Comparison of ENCODE assay signal across 21 cellular contexts in genomic region chr1:3654549-3655281, GRCh38. TPM values are rescaled to one million over a fixed set of nuclear protein-coding genes. Genes with fewer than 3 reads are reported as not detected.
A peak's percentile ranks its signal among the peaks of the same experiment; 100 is the strongest.
DNase-seq lines count a peak whose midpoint lies in the region; ATAC-seq, FAIRE-seq and TF ChIP-seq lines count a peak whose summit lies in the region.
"Had no signal": no experiment of that assay in that cellular context is flagged by ENCODE, and none has a peak within 500 bp of the region (broad histone marks: within the 10 kb centered on the region; RNA-seq: fewer than 3 reads in every experiment).

No MANE protein-coding gene starts in this region.

- no peak for TF ChIP-seq POLR2A in spleen (IDR thresholded peaks at IDR 0.05)

- H3K27ac ChIP-seq in kidney (ENCODE audit: low read depth in 2 of 2, low read length in 2 of 2) (no peak overlapping the region), spleen (no peak overlapping the region)

- FAIRE-seq in GM19239 (lab: Jason Lieb, UNC) (peak; percentile 21), kidney (lab: Jason Lieb, UNC) (no peak)
- FAIRE-seq: G401.6, H1 had no signal

- H3K9me3 Mint-ChIP-seq in glutamatergic neuron (ENCODE audit: unreplicated experiment): peaks cover 12% of the 10 kb centered on the region
- H3K9me3 Mint-ChIP-seq: IgD-negative memory B cell had no signal

- 90 to 93% (median 93%) methylated on average over 21 to 22 of the region's 22 CpGs for WGBS in spleen, 5 donors

- intact Hi-C loops in kidney (cut with DNase I): no loop called here
- intact Hi-C loops in spleen (cut with DNase I; ENCODE audit: low total_unique reads): no loop called here

- ATAC-seq in HG03135 (IDR thresholded peaks at IDR 0.05; ENCODE audit: unreplicated experiment) (no peak), HG02840 (IDR thresholded peaks at IDR 0.05; ENCODE audit: low FRiP score, unreplicated experiment) (no peak)

- H3K4me3 ChIP-seq in kidney (ENCODE audit: low read length in 2 of 2) (no peak overlapping the region), spleen (no peak overlapping the region)

- H3K36me3 ChIP-seq in kidney (ENCODE audit: control insufficient read depth in 1 of 2, insufficient read depth in 2 of 2, low read length in 2 of 2) (no peaks in the 10 kb centered on the region), spleen (no peaks in the 10 kb centered on the region)

- TF ChIP-seq CTCF in glutamatergic neuron (IDR thresholded peaks at IDR 0.05; ENCODE audit: partially characterized antibody, unreplicated experiment) (no peak), kidney (IDR thresholded peaks at IDR 0.05; ENCODE audit: borderline replicate concordance, extremely low read depth, insufficient read depth) (no peak), spleen (IDR thresholded peaks at IDR 0.05 in 8 of 11, conservative IDR thresholded peaks at IDR 0.05 in 3 of 11) (no peak)

- no peak overlapping the region for H3K27ac Mint-ChIP-seq in glutamatergic neuron (ENCODE audit: unreplicated experiment)

- no peak overlapping the region for H3K9ac ChIP-seq in kidney (ENCODE audit: low read length in 2 of 2)

- no peak overlapping the region for H3K4me3 Mint-ChIP-seq in glutamatergic neuron (ENCODE audit: unreplicated experiment)

- H3K4me1 Mint-ChIP-seq in glutamatergic neuron (ENCODE audit: low read depth, unreplicated experiment): peaks cover 29% of the 10 kb centered on the region

- H3K27me3 ChIP-seq in spleen (replicated peaks in 1 of 7): peaks cover 10 to 92% (median 49%) of the 10 kb centered on the region in 7 donors

- DNase-seq in GM19239 (ENCODE audit: insufficient read length, low spot score): no peak
- DNase-seq in glutamatergic neuron: peak; percentile 10
- peak; percentile 59 for DNase-seq in kidney
- peak; percentile 66 for DNase-seq in spleen
- DNase-seq in NCI-H748 (lab: John Stamatoyannopoulos, UW; ENCODE audit: unreplicated experiment): no peak
- DNase-seq: Caco-2; Kasumi-1; MM.1S; NCI-H1105; NCI-H1694 treated with DMSO at 0.1 percent for 48 hours; NCI-H226; NCI-H526 treated with DMSO at 0.1 percent for 48 hours; NK-92 treated with Interleukin-12 subunit alpha and Interleukin-12 subunit beta, amount 100 ng/mL, for 24 hours; OCI-M1 had no signal

- H3K36me3 Mint-ChIP-seq in glutamatergic neuron (ENCODE audit: unreplicated experiment): no peaks in the 10 kb centered on the region
- H3K36me3 Mint-ChIP-seq: IgD-negative memory B cell had no signal

- peaks cover 14% of the 10 kb centered on the region for H3K27me3 Mint-ChIP-seq in glutamatergic neuron (ENCODE audit: unreplicated experiment)

- H3K4me1 ChIP-seq in kidney (ENCODE audit: control insufficient read depth in 1 of 2, insufficient read depth in 1 of 2, low read depth in 1 of 2, low read length in 2 of 2) (peaks cover 0 to 4% of the 10 kb centered on the region in 2 donors), spleen (peaks cover 19 to 36% (median 34%) of the 10 kb centered on the region in 6 donors)

- H3K9me3 ChIP-seq in kidney (ENCODE audit: control insufficient read depth in 1 of 2, low read length in 2 of 2) (no peaks in the 10 kb centered on the region), spleen (no peaks in the 10 kb centered on the region)
- H3K9me3 ChIP-seq: Caco-2 had no signal

RNA-seq across cellular contexts. Expression of gene TP73, which starts 2.4 kb away (rescaled TPM):
- total RNA-seq in glutamatergic neuron (ENCODE audit: unreplicated experiment) (13.0 TPM), kidney (0.54 TPM), spleen (1 to 10 TPM in 5 of 7 donors, under 1 TPM in 2; 0.63 to 4.3 (median 1.6) TPM)
- polyA plus RNA-seq in kidney (ENCODE audit: insufficient read depth, low read depth, low replicate concordance) (not detected), spleen (under 1 TPM; 0.11 to 0.48 (median 0.21) TPM)
- total RNA-seq: HT1080, RPMI7951 had no signal

RNA-seq across cellular contexts. Expression of gene WRAP73, which starts 4.8 kb away (rescaled TPM):
- total RNA-seq in glutamatergic neuron (ENCODE audit: unreplicated experiment) (47.7 TPM), kidney (18.4 TPM), spleen (10 to 100 TPM; 21.0 to 28.0 (median 26.4) TPM)
- polyA plus RNA-seq in kidney (ENCODE audit: insufficient read depth, low read depth, low replicate concordance) (19.6 TPM), spleen (10 to 100 TPM; 20.1 to 28.3 (median 24.2) TPM)

RNA-seq across cellular contexts. Expression of gene TPRG1L, which starts 29.9 kb away (rescaled TPM):
- total RNA-seq in glutamatergic neuron (ENCODE audit: unreplicated experiment) (43.1 TPM), kidney (37.1 TPM), spleen (10 to 100 TPM; 23.7 to 45.9 (median 32.5) TPM)
- polyA plus RNA-seq in kidney (ENCODE audit: insufficient read depth, low read depth, low replicate concordance) (72.4 TPM), spleen (10 to 100 TPM; 19.9 to 35.7 (median 20.9) TPM)

RNA-seq across cellular contexts. Expression of gene MEGF6, which starts 43.4 kb away (rescaled TPM):
- total RNA-seq in glutamatergic neuron (ENCODE audit: unreplicated experiment) (64.7 TPM), kidney (10.9 TPM), spleen (10 to 100 TPM in 6 of 7 donors, 1 to 10 TPM in 1; 8.7 to 39.5 (median 27.1) TPM)
- polyA plus RNA-seq in kidney (ENCODE audit: insufficient read depth, low read depth, low replicate concordance) (2.8 TPM), spleen (10 to 100 TPM in 2 of 3 donors, 1 to 10 TPM in 1; 8.8 to 16.5 (median 10.0) TPM)

Comparison
In these comparisons a context has a peak if more than half of its experiments do, and no peak if none do; other contexts are left out.
1. DNase-seq: peak in glutamatergic neuron (single experiment), kidney (single experiment) and spleen (single experiment); none in GM19239 (single experiment) and NCI-H748 (single experiment).